In genomic region chr6:31541658-31542521, GRCh38 we compare ENCODE assay signal across 1 cellular context.
TF ChIP-seq lines count a peak whose summit lies in the region.

Gene DDX39B, minus strand, starts transcription at chr6:31542003. Its CDS starts 1,471 bp downstream, at chr6:31540532.

TF ChIP-seq in HepG2, 621 proteins besides CTCF, POLR2A, EP300 and RAD21 (continued from another document and continues in another):
- TF ChIP-seq ZKSCAN5 (CRISPR knock-in tag; IDR thresholded peaks at IDR 0.05) (peak; percentile 88), PREB (CRISPR knock-in tag; IDR thresholded peaks at IDR 0.05) (peak; percentile 45; the same call in 1 of the 2 replicates), BCLAF1 (IDR thresholded peaks at IDR 0.05) (no peak), ARID5B (CRISPR knock-in tag; IDR thresholded peaks at IDR 0.05) (no peak; the same call in 1 of the 2 replicates), ZNF513 (CRISPR knock-in tag; conservative IDR thresholded peaks at IDR 0.05) (no peak), ZNF460 (CRISPR knock-in tag; IDR thresholded peaks at IDR 0.05; ENCODE audit: borderline replicate concordance) (no peak; the same call in 1 of the 2 replicates), RFX5 (IDR thresholded peaks at IDR 0.05; ENCODE audit: low read depth, low read length) (peak; percentile 20; the same call in 1 of the 2 replicates), MEIS1 (CRISPR knock-in tag; IDR thresholded peaks at IDR 0.05; ENCODE audit: borderline replicate concordance) (0 out of 2 replicates have a peak, but pooled peaks have one; percentile 11), CSRNP1 (CRISPR knock-in tag; IDR thresholded peaks at IDR 0.05) (0 out of 2 replicates have a peak, but pooled peaks have one; percentile 6), ZNF891 (CRISPR knock-in tag; IDR thresholded peaks at IDR 0.05) (peak; percentile 95), DR1 (CRISPR knock-in tag; IDR thresholded peaks at IDR 0.05) (peak; percentile 100), ZNF44 (CRISPR knock-in tag; IDR thresholded peaks at IDR 0.05) (no peak; the same call in 1 of the 2 replicates), ZBTB21 (CRISPR knock-in tag; IDR thresholded peaks at IDR 0.05) (0 out of 2 replicates have a peak, but pooled peaks have one; percentile 57), ZNF281 (CRISPR knock-in tag; IDR thresholded peaks at IDR 0.05; ENCODE audit: borderline replicate concordance) (peak; percentile 46; the same call in 1 of the 2 replicates), TFDP1 (CRISPR knock-in tag; IDR thresholded peaks at IDR 0.05; ENCODE audit: borderline replicate concordance) (peak; percentile 97), GTF2F1 (IDR thresholded peaks at IDR 0.05; ENCODE audit: low read length) (peak; percentile 94), PHF20 (CRISPR knock-in tag; IDR thresholded peaks at IDR 0.05) (peak; percentile 89), HMGA1 (CRISPR knock-in tag; conservative IDR thresholded peaks at IDR 0.05) (no peak), ZNF607 (CRISPR knock-in tag; IDR thresholded peaks at IDR 0.05; ENCODE audit: borderline replicate concordance) (peak; percentile 81; the same call in 1 of the 2 replicates), ZBTB38 (CRISPR knock-in tag; IDR thresholded peaks at IDR 0.05) (peak; percentile 26; the same call in 1 of the 2 replicates), ZNF703 (CRISPR knock-in tag; IDR thresholded peaks at IDR 0.05; ENCODE audit: borderline replicate concordance) (peak; percentile 90), ZHX2 (IDR thresholded peaks at IDR 0.05; ENCODE audit: low read depth) (peak; percentile 85), ZHX2 (CRISPR knock-in tag; IDR thresholded peaks at IDR 0.05; ENCODE audit: borderline replicate concordance) (peak; percentile 96; the same call in 1 of the 2 replicates), ZNF747 (CRISPR knock-in tag; IDR thresholded peaks at IDR 0.05; ENCODE audit: borderline replicate concordance) (peak; percentile 76), GRHL1 (CRISPR knock-in tag; conservative IDR thresholded peaks at IDR 0.05) (no peak), ELK4 (CRISPR knock-in tag; IDR thresholded peaks at IDR 0.05; ENCODE audit: borderline replicate concordance) (no peak)
